In genomic region chr2:27179344-27180000, GRCh38 we compare ENCODE assay signal across 21 cellular contexts. TPM values are rescaled to one million over a fixed set of nuclear protein-coding genes. Genes with fewer than 3 reads are reported as not detected.
DNase-seq lines count a peak whose midpoint lies in the region; ATAC-seq and TF ChIP-seq lines count a peak whose summit lies in the region.
"Had no signal": no experiment of that assay in that cellular context is flagged by ENCODE, and none has a peak within 500 bp of the region (broad histone marks: within the 10 kb centered on the region; RNA-seq: fewer than 3 reads in every experiment).

No MANE protein-coding gene starts in this region.

- peak overlapping the region in 1 of 2 experiments; percentile 80; a peak in 1 of 4 replicates for H3K27ac ChIP-seq in SK-N-SH (ENCODE audit: low read depth in 2 of 2, low read length in 1 of 2)
- H3K27ac ChIP-seq in SJSA1: peak overlapping the region; percentile 98
- peak overlapping the region; percentile 92 to 97 for H3K27ac ChIP-seq in liver (ENCODE audit: low read depth in 1 of 2, low read length in 2 of 2)
- peak overlapping the region; percentile 36 to 49 (median 46) for H3K27ac ChIP-seq in transverse colon
- H3K27ac ChIP-seq in tibial nerve: peak overlapping the region in 1 of 4 donors; percentile 22
- H3K27ac ChIP-seq: 22Rv1; BLaER1 treated with 17β-estradiol and CSF1 and Interleukin-3, amounts not matched to agents 10 nM and 100 nM; PC-9 had no signal

- CTCF ChIA-PET in SK-N-SH (lab: Yijun Ruan, JAX): interaction anchor here (1.8 to 4.0 kb wide), 2 partner anchors 10 to 12 kb away, joined by 9 to 24 read pairs; no protein-coding TSS in a partner anchor

- peaks cover 4% of the 10 kb centered on the region for H3F3A ChIP-seq in SK-N-SH (replicated peaks; ENCODE audit: insufficient read depth)

- H3K4me1 ChIP-seq in SK-N-SH (ENCODE audit: control insufficient read depth in 1 of 2, insufficient read depth in 2 of 2, low read depth in 1 of 2, low read length in 1 of 2) (peaks cover 3 to 29% of the 10 kb centered on the region in 2 experiments; a peak in 3 of 4 replicates), SJSA1 (replicated peaks) (peaks cover 60% of the 10 kb centered on the region), liver (ENCODE audit: control insufficient read depth in 4 of 4, insufficient read depth in 4 of 4, low read length in 3 of 4) (peaks cover 12 to 32% (median 17%) of the 10 kb centered on the region in 4 donors), transverse colon (peaks cover 0 to 3% (median 0%) of the 10 kb centered on the region in 4 donors), tibial nerve (peaks cover 0 to 8% (median 0%) of the 10 kb centered on the region in 4 donors)
- H3K4me1 ChIP-seq: BLaER1 treated with 17β-estradiol and CSF1 and Interleukin-3, amounts not matched to agents 10 nM and 100 nM had no signal

- intact Hi-C loops in transverse colon (cut with DNase I; ENCODE audit: low total_unique reads): no loop called here

- TF ChIP-seq CTCF in SK-N-SH (IDR thresholded peaks at IDR 0.05) (no peak), liver (IDR thresholded peaks at IDR 0.05; ENCODE audit: low read depth, low read length, missing input control) (no peak), transverse colon (IDR thresholded peaks at IDR 0.05) (no peak), tibial nerve (IDR thresholded peaks at IDR 0.05) (no peak)

- DNase-seq in SK-N-SH: no peak
- DNase-seq in SJSA1 (ENCODE audit: low read depth in 1 of 2, low spot score in 2 of 2): no peak
- no peak for DNase-seq in transverse colon
- DNase-seq in NCI-H226: no peak
- DNase-seq in NCI-H2196 (lab: John Stamatoyannopoulos, UW; ENCODE audit: unreplicated experiment): no peak
- no peak for DNase-seq in tibial nerve (ENCODE audit: low spot score in 2 of 2)
- DNase-seq: CD4-positive, alpha-beta memory T cell; DMS153; NCI-H1105; NCI-H146; NCI-H2029 treated with DMSO at 0.1 percent for 48 hours; NCI-H446; NCI-H526; PC-9; SHP77 treated with DMSO at 0.1 percent for 48 hours; T-helper 1 cell had no signal

- TF ChIP-seq RAD21 in SK-N-SH (IDR thresholded peaks at IDR 0.05; ENCODE audit: low read length) (no peak), liver (IDR thresholded peaks at IDR 0.05) (no peak)

- H3K4me2 ChIP-seq in SK-N-SH: peak overlapping the region; percentile 36; the same call in 1 of the 2 replicates
- H3K4me2 ChIP-seq: BLaER1 treated with 17β-estradiol and CSF1 and Interleukin-3, amounts not matched to agents 10 nM and 100 nM; PC-9 had no signal

- no peak for TF ChIP-seq EP300 in SK-N-SH (IDR thresholded peaks at IDR 0.05; ENCODE audit: borderline replicate concordance in 1 of 2, low read depth in 1 of 2, low read length in 1 of 2)
- TF ChIP-seq EP300 in transverse colon (IDR thresholded peaks at IDR 0.05; ENCODE audit: low read depth): no peak
- TF ChIP-seq EP300 in tibial nerve (IDR thresholded peaks at IDR 0.05): no peak

- POLR2A ChIA-PET in SK-N-SH (lab: Yijun Ruan, JAX): no interaction called here

- in situ Hi-C loops in transverse colon (cut with MboI; ENCODE audit: low pct_ligation_motif_present in 1 of 4, low pct_unique_long_range_greater_than_20kb in 1 of 4, low sequenced_read_pairs in 3 of 4): no loop called here

- H2AFZ ChIP-seq in SK-N-SH (ENCODE audit: low read depth): no peak overlapping the region; the same call in 1 of the 2 replicates
- H2AFZ ChIP-seq: PC-9 had no signal

- H3K36me3 ChIP-seq in SK-N-SH (replicated peaks in 1 of 2; ENCODE audit: control insufficient read depth in 1 of 2, insufficient read depth in 2 of 2, low read length in 1 of 2): no peaks in the 10 kb centered on the region
- H3K36me3 ChIP-seq in SJSA1: no peaks in the 10 kb centered on the region
- H3K36me3 ChIP-seq in liver (ENCODE audit: control insufficient read depth in 4 of 4, insufficient read depth in 3 of 4, low read depth in 1 of 4, low read length in 3 of 4): no peaks in the 10 kb centered on the region
- H3K36me3 ChIP-seq in transverse colon: no peaks in the 10 kb centered on the region
- H3K36me3 ChIP-seq in tibial nerve: no peaks in the 10 kb centered on the region
- H3K36me3 ChIP-seq: BLaER1 treated with 17β-estradiol and CSF1 and Interleukin-3, amounts not matched to agents 10 nM and 100 nM had no signal

- no peak overlapping the region for H3K4me3 ChIP-seq in SK-N-SH (ENCODE audit: low read depth in 2 of 2, low read length in 1 of 2)
- no peak overlapping the region for H3K4me3 ChIP-seq in SJSA1
- H3K4me3 ChIP-seq in liver (ENCODE audit: low read depth in 1 of 3, low read length in 3 of 3): no peak overlapping the region
- no peak overlapping the region for H3K4me3 ChIP-seq in transverse colon
- no peak overlapping the region for H3K4me3 ChIP-seq in tibial nerve
- H3K4me3 ChIP-seq: BLaER1 treated with 17β-estradiol and CSF1 and Interleukin-3, amounts not matched to agents 10 nM and 100 nM; PC-9 had no signal

- ATAC-seq in SK-N-SH treated with all-trans-retinoic acid at 6 μM for 48 hours: no peak

- H3K79me2 ChIP-seq in SK-N-SH (ENCODE audit: insufficient read depth): no peaks in the 10 kb centered on the region

- no peaks in the 10 kb centered on the region for H4K20me1 ChIP-seq in SK-N-SH (ENCODE audit: insufficient read depth)
- H4K20me1 ChIP-seq: BLaER1 treated with 17β-estradiol and CSF1 and Interleukin-3, amounts not matched to agents 10 nM and 100 nM had no signal

- H3K9ac ChIP-seq in SK-N-SH (peak overlapping the region; percentile 20), liver (ENCODE audit: low read depth in 1 of 2, low read length in 2 of 2) (peak overlapping the region; percentile 31 to 45)
- H3K9ac ChIP-seq: BLaER1 treated with 17β-estradiol and CSF1 and Interleukin-3, amounts not matched to agents 10 nM and 100 nM had no signal

- no peaks in the 10 kb centered on the region for H3K9me2 ChIP-seq in SK-N-SH

- no peaks in the 10 kb centered on the region for H3K27me3 ChIP-seq in SK-N-SH (ENCODE audit: insufficient read depth)
- H3K27me3 ChIP-seq in SJSA1 (replicated peaks): no peaks in the 10 kb centered on the region
- H3K27me3 ChIP-seq in liver (ENCODE audit: control insufficient read depth in 4 of 4, insufficient read depth in 4 of 4, low read length in 3 of 4): no peaks in the 10 kb centered on the region
- peaks cover 21% of the 10 kb centered on the region for H3K27me3 ChIP-seq in transverse colon
- H3K27me3 ChIP-seq in tibial nerve: no peaks in the 10 kb centered on the region
- H3K27me3 ChIP-seq: BLaER1 treated with 17β-estradiol and CSF1 and Interleukin-3, amounts not matched to agents 10 nM and 100 nM had no signal

- TF ChIP-seq POLR2A in transverse colon (IDR thresholded peaks at IDR 0.05): no peak
- TF ChIP-seq POLR2A in tibial nerve (IDR thresholded peaks at IDR 0.05): no peak

- H3K9me3 ChIP-seq in SK-N-SH (no peaks in the 10 kb centered on the region), SJSA1 (replicated peaks) (0 out of 2 replicates have a peak, but pooled peaks cover 4% of the 10 kb centered on the region), liver (ENCODE audit: control insufficient read depth in 4 of 4, low read length in 3 of 4) (no peaks in the 10 kb centered on the region), transverse colon (no peaks in the 10 kb centered on the region), tibial nerve (no peaks in the 10 kb centered on the region)
- H3K9me3 ChIP-seq: BLaER1 treated with 17β-estradiol and CSF1 and Interleukin-3, amounts not matched to agents 10 nM and 100 nM had no signal

- 34% methylated on average over 3 of the region's 3 CpGs for WGBS in SK-N-SH (ENCODE audit: low lambda C conversion rate)
- 30% methylated on average over 3 of the region's 3 CpGs for WGBS in liver
- WGBS in transverse colon (ENCODE audit: low coverage in 1 of 2), 2 donors: 46 to 50% methylated on average over 3 of the region's 3 CpGs
- WGBS in tibial nerve, 2 donors: 54 to 55% methylated on average over 3 of the region's 3 CpGs

RNA-seq across cellular contexts. Expression of gene TCF23, which starts 30.7 kb away (rescaled TPM):
- polyA plus RNA-seq in SK-N-SH (2012; rRNA removed): not detected in 2 replicates
- polyA plus RNA-seq in SK-N-SH (2012; cell fraction: cytosol; rRNA removed): not detected in 2 replicates
- 0.01 TPM in 1 of 2 replicates, not detected in the other for polyA plus RNA-seq in SK-N-SH (2012; cell fraction: nucleus; rRNA removed)
- not detected in 2 replicates for total RNA-seq in SJSA1 (2014; rRNA removed; shearing (Covaris generic))
- under 1 TPM; under 0.01 to 0.05 TPM for total RNA-seq in liver
- under 1 TPM in 1 of 2 donors, not detected in 1; 0.02 TPM for polyA plus RNA-seq in liver
- not detected for total RNA-seq in transverse colon
- not detected for total RNA-seq in tibial nerve
- total RNA-seq: CD4-positive, alpha-beta memory T cell; Daoy; PC-9 had no signal
- polyA plus RNA-seq: CD4-positive, alpha-beta memory T cell had no signal

RNA-seq across cellular contexts. Expression of gene ATRAID, which starts 32.4 kb away (rescaled TPM):
- 289 and 366 TPM in 2 replicates for polyA plus RNA-seq in SK-N-SH (2012; rRNA removed)
- 252 and 306 TPM in 2 replicates for polyA plus RNA-seq in SK-N-SH (2012; cell fraction: cytosol; rRNA removed)
- polyA plus RNA-seq in SK-N-SH (2012; cell fraction: nucleus; rRNA removed): 129 and 161 TPM in 2 replicates
- total RNA-seq in SJSA1 (2014; rRNA removed; shearing (Covaris generic)): 104 and 153 TPM in 2 replicates
- total RNA-seq in liver: 10 to 100 TPM; 44.9 to 48.6 TPM
- 10 to 100 TPM; 49.3 to 77.5 TPM for polyA plus RNA-seq in liver
- total RNA-seq in transverse colon: 100 to 1,000 TPM in 2 of 4 donors, 10 to 100 TPM in 2; 64.7 to 179 (median 121) TPM
- 100 to 1,000 TPM; 107 to 210 (median 124) TPM for total RNA-seq in tibial nerve

RNA-seq across cellular contexts. Expression of gene SLC5A6, which starts 32.6 kb away (rescaled TPM):
- 75.7 and 85.0 TPM in 2 replicates for polyA plus RNA-seq in SK-N-SH (2012; rRNA removed)
- polyA plus RNA-seq in SK-N-SH (2012; cell fraction: cytosol; rRNA removed): 29.5 and 43.5 TPM in 2 replicates
- 247 and 249 TPM in 2 replicates for polyA plus RNA-seq in SK-N-SH (2012; cell fraction: nucleus; rRNA removed)
- 40.8 and 42.0 TPM in 2 replicates for total RNA-seq in SJSA1 (2014; rRNA removed; shearing (Covaris generic))
- total RNA-seq in liver: 100 to 1,000 TPM in 1 of 2 donors, 10 to 100 TPM in 1; 12.5 to 100 TPM
- polyA plus RNA-seq in liver: 100 to 1,000 TPM in 1 of 2 donors, 10 to 100 TPM in 1; 46.0 to 217 TPM
- total RNA-seq in transverse colon: 10 to 100 TPM; 22.8 to 58.3 (median 41.0) TPM
- total RNA-seq in tibial nerve: 10 to 100 TPM; 19.0 to 50.0 (median 41.5) TPM

RNA-seq across cellular contexts. Expression of gene CAD, which starts 37.7 kb away (rescaled TPM):
- polyA plus RNA-seq in SK-N-SH (2012; rRNA removed) (29.3 and 47.6 TPM in 2 replicates), liver (1 to 10 TPM; 6.3 to 8.4 TPM)
- polyA plus RNA-seq in SK-N-SH (2012; cell fraction: cytosol; rRNA removed): 10.9 and 19.6 TPM in 2 replicates
- 120 and 198 TPM in 2 replicates for polyA plus RNA-seq in SK-N-SH (2012; cell fraction: nucleus; rRNA removed)
- total RNA-seq in SJSA1 (2014; rRNA removed; shearing (Covaris generic)): 17.0 and 17.6 TPM in 2 replicates
- total RNA-seq in liver (10 to 100 TPM; 18.7 to 23.2 TPM), transverse colon (10 to 100 TPM; 11.9 to 25.9 (median 16.6) TPM), tibial nerve (10 to 100 TPM; 18.6 to 69.6 (median 32.9) TPM)

RNA-seq across cellular contexts. Expression of gene PRR30, which starts 40.3 kb away (rescaled TPM):
- polyA plus RNA-seq in SK-N-SH (2012; rRNA removed): not detected in 2 replicates
- polyA plus RNA-seq in SK-N-SH (2012; cell fraction: cytosol; rRNA removed): not detected in 2 replicates
- not detected in 2 replicates for polyA plus RNA-seq in SK-N-SH (2012; cell fraction: nucleus; rRNA removed)
- not detected in 2 replicates for total RNA-seq in SJSA1 (2014; rRNA removed; shearing (Covaris generic))
- total RNA-seq in liver: not detected
- polyA plus RNA-seq in liver: not detected
- not detected for total RNA-seq in transverse colon
- not detected for total RNA-seq in tibial nerve
- total RNA-seq: CD4-positive, alpha-beta memory T cell; Daoy; PC-9 had no signal
- polyA plus RNA-seq: CD4-positive, alpha-beta memory T cell had no signal
